1 cellular context compared by ENCODE assay signal in the genomic region with DNA sequence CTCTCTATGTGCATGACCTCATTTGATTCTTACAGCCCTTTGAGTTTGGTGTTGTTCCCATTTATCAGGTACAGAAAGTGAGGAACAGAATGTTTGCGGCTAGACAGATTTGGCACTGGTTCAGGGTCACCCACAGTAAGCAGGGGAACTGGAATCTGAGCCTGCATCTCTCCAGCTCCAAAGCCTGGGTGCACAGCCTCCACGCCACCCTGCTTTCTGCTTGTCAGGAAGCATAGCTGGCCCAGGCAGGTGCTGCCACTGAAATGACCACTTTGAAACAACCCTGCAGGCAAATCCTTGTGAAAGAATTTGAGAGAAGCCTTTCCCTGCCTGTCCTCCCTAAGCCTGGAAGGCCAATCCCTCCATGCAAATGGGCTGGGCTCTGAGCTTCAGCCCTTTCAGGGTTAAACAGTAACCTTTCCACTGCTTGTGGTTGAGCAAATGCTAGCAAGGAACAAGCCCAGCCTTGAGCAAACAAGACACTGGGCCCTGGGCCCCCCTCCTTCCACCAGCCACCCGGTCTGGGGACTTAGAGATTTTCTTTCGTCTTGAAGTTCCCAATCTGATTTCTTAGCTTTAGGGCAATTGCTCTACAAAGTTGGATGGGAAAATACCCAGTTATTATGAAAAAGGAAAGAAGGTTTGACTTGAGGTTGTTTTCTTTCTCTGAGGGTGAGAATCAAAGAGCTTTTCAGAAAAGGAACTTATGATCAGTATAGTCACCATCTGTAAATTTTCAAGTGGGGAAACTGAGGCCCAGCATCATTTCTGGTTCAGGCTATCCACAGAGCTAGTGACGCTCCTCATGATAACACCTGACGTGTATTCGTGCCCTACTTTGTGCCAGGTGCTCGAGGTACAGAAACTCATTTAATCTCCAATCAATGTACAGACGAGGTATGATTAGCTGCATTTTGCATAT.
A peak's percentile ranks its signal among the peaks of the same experiment; 100 is the strongest.
TF ChIP-seq lines count a peak whose summit lies in the region.

No MANE protein-coding gene starts in this region.

TF ChIP-seq in HepG2, 621 proteins besides CTCF, POLR2A, EP300 and RAD21 (continued from another document and continues in another):
- TF ChIP-seq, protein P1, sequence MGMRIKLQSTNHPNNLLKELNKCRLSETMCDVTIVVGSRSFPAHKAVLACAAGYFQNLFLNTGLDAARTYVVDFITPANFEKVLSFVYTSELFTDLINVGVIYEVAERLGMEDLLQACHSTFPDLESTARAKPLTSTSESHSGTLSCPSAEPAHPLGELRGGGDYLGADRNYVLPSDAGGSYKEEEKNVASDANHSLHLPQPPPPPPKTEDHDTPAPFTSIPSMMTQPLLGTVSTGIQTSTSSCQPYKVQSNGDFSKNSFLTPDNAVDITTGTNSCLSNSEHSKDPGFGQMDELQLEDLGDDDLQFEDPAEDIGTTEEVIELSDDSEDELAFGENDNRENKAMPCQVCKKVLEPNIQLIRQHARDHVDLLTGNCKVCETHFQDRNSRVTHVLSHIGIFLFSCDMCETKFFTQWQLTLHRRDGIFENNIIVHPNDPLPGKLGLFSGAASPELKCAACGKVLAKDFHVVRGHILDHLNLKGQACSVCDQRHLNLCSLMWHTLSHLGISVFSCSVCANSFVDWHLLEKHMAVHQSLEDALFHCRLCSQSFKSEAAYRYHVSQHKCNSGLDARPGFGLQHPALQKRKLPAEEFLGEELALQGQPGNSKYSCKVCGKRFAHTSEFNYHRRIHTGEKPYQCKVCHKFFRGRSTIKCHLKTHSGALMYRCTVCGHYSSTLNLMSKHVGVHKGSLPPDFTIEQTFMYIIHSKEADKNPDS (CRISPR knock-in tag; IDR thresholded peaks at IDR 0.05) = no peak
- TF ChIP-seq, protein P2, sequence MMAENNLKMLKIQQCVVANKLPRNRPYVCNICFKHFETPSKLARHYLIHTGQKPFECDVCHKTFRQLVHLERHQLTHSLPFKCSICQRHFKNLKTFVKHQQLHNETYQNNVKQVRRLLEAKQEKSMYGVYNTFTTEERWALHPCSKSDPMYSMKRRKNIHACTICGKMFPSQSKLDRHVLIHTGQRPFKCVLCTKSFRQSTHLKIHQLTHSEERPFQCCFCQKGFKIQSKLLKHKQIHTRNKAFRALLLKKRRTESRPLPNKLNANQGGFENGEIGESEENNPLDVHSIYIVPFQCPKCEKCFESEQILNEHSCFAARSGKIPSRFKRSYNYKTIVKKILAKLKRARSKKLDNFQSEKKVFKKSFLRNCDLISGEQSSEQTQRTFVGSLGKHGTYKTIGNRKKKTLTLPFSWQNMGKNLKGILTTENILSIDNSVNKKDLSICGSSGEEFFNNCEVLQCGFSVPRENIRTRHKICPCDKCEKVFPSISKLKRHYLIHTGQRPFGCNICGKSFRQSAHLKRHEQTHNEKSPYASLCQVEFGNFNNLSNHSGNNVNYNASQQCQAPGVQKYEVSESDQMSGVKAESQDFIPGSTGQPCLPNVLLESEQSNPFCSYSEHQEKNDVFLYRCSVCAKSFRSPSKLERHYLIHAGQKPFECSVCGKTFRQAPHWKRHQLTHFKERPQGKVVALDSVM (CRISPR knock-in tag; IDR thresholded peaks at IDR 0.05) = peak; percentile 38; the same call in 1 of the 2 replicates
- TF ChIP-seq TBX2 (CRISPR knock-in tag; IDR thresholded peaks at IDR 0.05; ENCODE audit: borderline replicate concordance) = peak; percentile 59
- no peak for TF ChIP-seq ASH2L (IDR thresholded peaks at IDR 0.05; ENCODE audit: insufficient read length, low read depth, low read length)
- TF ChIP-seq, protein P3, sequence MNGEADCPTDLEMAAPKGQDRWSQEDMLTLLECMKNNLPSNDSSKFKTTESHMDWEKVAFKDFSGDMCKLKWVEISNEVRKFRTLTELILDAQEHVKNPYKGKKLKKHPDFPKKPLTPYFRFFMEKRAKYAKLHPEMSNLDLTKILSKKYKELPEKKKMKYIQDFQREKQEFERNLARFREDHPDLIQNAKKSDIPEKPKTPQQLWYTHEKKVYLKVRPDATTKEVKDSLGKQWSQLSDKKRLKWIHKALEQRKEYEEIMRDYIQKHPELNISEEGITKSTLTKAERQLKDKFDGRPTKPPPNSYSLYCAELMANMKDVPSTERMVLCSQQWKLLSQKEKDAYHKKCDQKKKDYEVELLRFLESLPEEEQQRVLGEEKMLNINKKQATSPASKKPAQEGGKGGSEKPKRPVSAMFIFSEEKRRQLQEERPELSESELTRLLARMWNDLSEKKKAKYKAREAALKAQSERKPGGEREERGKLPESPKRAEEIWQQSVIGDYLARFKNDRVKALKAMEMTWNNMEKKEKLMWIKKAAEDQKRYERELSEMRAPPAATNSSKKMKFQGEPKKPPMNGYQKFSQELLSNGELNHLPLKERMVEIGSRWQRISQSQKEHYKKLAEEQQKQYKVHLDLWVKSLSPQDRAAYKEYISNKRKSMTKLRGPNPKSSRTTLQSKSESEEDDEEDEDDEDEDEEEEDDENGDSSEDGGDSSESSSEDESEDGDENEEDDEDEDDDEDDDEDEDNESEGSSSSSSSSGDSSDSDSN (CRISPR knock-in tag; IDR thresholded peaks at IDR 0.05) = peak; percentile 33; the same call in 1 of the 2 replicates
- no peak for TF ChIP-seq ELF4 (CRISPR knock-in tag; IDR thresholded peaks at IDR 0.05; ENCODE audit: borderline replicate concordance)
- TF ChIP-seq, protein P4, sequence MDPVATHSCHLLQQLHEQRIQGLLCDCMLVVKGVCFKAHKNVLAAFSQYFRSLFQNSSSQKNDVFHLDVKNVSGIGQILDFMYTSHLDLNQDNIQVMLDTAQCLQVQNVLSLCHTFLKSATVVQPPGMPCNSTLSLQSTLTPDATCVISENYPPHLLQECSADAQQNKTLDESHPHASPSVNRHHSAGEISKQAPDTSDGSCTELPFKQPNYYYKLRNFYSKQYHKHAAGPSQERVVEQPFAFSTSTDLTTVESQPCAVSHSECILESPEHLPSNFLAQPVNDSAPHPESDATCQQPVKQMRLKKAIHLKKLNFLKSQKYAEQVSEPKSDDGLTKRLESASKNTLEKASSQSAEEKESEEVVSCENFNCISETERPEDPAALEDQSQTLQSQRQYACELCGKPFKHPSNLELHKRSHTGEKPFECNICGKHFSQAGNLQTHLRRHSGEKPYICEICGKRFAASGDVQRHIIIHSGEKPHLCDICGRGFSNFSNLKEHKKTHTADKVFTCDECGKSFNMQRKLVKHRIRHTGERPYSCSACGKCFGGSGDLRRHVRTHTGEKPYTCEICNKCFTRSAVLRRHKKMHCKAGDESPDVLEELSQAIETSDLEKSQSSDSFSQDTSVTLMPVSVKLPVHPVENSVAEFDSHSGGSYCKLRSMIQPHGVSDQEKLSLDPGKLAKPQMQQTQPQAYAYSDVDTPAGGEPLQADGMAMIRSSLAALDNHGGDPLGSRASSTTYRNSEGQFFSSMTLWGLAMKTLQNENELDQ (CRISPR knock-in tag; IDR thresholded peaks at IDR 0.05; ENCODE audit: borderline replicate concordance) = no peak
- peak; percentile 76 for TF ChIP-seq RXRB (CRISPR knock-in tag; IDR thresholded peaks at IDR 0.05; ENCODE audit: borderline replicate concordance)
- 0 out of 2 replicates have a peak, but pooled peaks have one; percentile 37 for TF ChIP-seq HIVEP1 (CRISPR knock-in tag; IDR thresholded peaks at IDR 0.05)
- TF ChIP-seq ZNF562 (CRISPR knock-in tag; IDR thresholded peaks at IDR 0.05; ENCODE audit: borderline replicate concordance) = no peak
- TF ChIP-seq HDAC1 (CRISPR knock-in tag; IDR thresholded peaks at IDR 0.05) = peak; percentile 81
- TF ChIP-seq ZFY (CRISPR knock-in tag; IDR thresholded peaks at IDR 0.05) = peak; percentile 28; the same call in 1 of the 2 replicates
- TF ChIP-seq, protein P5, sequence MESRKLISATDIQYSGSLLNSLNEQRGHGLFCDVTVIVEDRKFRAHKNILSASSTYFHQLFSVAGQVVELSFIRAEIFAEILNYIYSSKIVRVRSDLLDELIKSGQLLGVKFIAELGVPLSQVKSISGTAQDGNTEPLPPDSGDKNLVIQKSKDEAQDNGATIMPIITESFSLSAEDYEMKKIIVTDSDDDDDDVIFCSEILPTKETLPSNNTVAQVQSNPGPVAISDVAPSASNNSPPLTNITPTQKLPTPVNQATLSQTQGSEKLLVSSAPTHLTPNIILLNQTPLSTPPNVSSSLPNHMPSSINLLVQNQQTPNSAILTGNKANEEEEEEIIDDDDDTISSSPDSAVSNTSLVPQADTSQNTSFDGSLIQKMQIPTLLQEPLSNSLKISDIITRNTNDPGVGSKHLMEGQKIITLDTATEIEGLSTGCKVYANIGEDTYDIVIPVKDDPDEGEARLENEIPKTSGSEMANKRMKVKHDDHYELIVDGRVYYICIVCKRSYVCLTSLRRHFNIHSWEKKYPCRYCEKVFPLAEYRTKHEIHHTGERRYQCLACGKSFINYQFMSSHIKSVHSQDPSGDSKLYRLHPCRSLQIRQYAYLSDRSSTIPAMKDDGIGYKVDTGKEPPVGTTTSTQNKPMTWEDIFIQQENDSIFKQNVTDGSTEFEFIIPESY (CRISPR knock-in tag; IDR thresholded peaks at IDR 0.05) = 0 out of 2 replicates have a peak, but pooled peaks have one; percentile 6
- peak; percentile 64 for TF ChIP-seq SAP130 (CRISPR knock-in tag; IDR thresholded peaks at IDR 0.05; ENCODE audit: low read depth)
- TF ChIP-seq TGIF2 (CRISPR knock-in tag; IDR thresholded peaks at IDR 0.05) = peak; percentile 16; the same call in 1 of the 2 replicates
- TF ChIP-seq, protein P6, sequence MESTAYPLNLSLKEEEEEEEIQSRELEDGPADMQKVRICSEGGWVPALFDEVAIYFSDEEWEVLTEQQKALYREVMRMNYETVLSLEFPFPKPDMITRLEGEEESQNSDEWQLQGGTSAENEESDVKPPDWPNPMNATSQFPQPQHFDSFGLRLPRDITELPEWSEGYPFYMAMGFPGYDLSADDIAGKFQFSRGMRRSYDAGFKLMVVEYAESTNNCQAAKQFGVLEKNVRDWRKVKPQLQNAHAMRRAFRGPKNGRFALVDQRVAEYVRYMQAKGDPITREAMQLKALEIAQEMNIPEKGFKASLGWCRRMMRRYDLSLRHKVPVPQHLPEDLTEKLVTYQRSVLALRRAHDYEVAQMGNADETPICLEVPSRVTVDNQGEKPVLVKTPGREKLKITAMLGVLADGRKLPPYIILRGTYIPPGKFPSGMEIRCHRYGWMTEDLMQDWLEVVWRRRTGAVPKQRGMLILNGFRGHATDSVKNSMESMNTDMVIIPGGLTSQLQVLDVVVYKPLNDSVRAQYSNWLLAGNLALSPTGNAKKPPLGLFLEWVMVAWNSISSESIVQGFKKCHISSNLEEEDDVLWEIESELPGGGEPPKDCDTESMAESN (CRISPR knock-in tag; conservative IDR thresholded peaks at IDR 0.05) = peak; percentile 37; the same call in 1 of the 2 replicates
- no peak for TF ChIP-seq GATA4 (IDR thresholded peaks at IDR 0.05; ENCODE audit: borderline replicate concordance, low read depth)
- TF ChIP-seq, protein P7, sequence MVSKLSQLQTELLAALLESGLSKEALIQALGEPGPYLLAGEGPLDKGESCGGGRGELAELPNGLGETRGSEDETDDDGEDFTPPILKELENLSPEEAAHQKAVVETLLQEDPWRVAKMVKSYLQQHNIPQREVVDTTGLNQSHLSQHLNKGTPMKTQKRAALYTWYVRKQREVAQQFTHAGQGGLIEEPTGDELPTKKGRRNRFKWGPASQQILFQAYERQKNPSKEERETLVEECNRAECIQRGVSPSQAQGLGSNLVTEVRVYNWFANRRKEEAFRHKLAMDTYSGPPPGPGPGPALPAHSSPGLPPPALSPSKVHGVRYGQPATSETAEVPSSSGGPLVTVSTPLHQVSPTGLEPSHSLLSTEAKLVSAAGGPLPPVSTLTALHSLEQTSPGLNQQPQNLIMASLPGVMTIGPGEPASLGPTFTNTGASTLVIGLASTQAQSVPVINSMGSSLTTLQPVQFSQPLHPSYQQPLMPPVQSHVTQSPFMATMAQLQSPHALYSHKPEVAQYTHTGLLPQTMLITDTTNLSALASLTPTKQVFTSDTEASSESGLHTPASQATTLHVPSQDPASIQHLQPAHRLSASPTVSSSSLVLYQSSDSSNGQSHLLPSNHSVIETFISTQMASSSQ (IDR thresholded peaks at IDR 0.05; ENCODE audit: low read depth) = peak; percentile 87
- TF ChIP-seq, protein P7 (CRISPR knock-in tag; IDR thresholded peaks at IDR 0.05; ENCODE audit: borderline replicate concordance) = peak; percentile 93
- TF ChIP-seq, protein P8, sequence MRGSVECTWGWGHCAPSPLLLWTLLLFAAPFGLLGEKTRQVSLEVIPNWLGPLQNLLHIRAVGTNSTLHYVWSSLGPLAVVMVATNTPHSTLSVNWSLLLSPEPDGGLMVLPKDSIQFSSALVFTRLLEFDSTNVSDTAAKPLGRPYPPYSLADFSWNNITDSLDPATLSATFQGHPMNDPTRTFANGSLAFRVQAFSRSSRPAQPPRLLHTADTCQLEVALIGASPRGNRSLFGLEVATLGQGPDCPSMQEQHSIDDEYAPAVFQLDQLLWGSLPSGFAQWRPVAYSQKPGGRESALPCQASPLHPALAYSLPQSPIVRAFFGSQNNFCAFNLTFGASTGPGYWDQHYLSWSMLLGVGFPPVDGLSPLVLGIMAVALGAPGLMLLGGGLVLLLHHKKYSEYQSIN (CRISPR knock-in tag; IDR thresholded peaks at IDR 0.05; ENCODE audit: borderline replicate concordance) = no peak
- 0 out of 2 replicates have a peak, but pooled peaks have one; percentile 51 for TF ChIP-seq ZNF333 (CRISPR knock-in tag; IDR thresholded peaks at IDR 0.05; ENCODE audit: borderline replicate concordance)
- TF ChIP-seq, protein P9, sequence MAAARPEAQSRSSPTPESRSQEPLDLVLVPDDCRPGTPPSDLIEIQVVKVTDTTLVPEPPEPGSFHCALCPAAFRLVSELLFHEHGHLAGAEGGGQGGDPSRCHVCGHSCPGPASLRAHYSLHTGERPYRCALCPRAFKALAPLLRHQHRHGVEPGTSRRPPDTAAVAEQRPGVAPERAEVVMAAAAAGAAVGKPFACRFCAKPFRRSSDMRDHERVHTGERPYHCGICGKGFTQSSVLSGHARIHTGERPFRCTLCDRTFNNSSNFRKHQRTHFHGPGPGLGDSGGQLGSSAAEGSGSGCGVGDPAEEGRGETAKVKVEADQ (CRISPR knock-in tag; IDR thresholded peaks at IDR 0.05; ENCODE audit: borderline replicate concordance) = peak; percentile 76; the same call in 1 of the 2 replicates
- 0 out of 2 replicates have a peak, but pooled peaks have one; percentile 38 for TF ChIP-seq ZNF431 (CRISPR knock-in tag; IDR thresholded peaks at IDR 0.05; ENCODE audit: borderline replicate concordance, low read depth)
- TF ChIP-seq SRY (CRISPR knock-in tag; IDR thresholded peaks at IDR 0.05) = no peak
- 0 out of 2 replicates have a peak, but pooled peaks have one; percentile 53 for TF ChIP-seq GFI1 (CRISPR knock-in tag; IDR thresholded peaks at IDR 0.05; ENCODE audit: borderline replicate concordance)
